ENCODE assay signal across 8 cellular contexts in genomic region chrX:55490121-55490520, GRCh38. TPM values are rescaled to one million over a fixed set of nuclear protein-coding genes. Genes with fewer than 3 reads are reported as not detected.
DNase-seq lines count a peak whose midpoint lies in the region; ATAC-seq and TF ChIP-seq lines count a peak whose summit lies in the region.

No MANE protein-coding gene starts in this region.

- no peaks in the 10 kb centered on the region for H3K36me3 ChIP-seq in HUES48 (ENCODE audit: control insufficient read depth, insufficient read depth, low read length)
- no peaks in the 10 kb centered on the region for H3K36me3 ChIP-seq in iPS-15b (ENCODE audit: control insufficient read depth, insufficient read depth, low read length)

- H3K4me1 Mint-ChIP-seq in stimulated activated naive B cell treated with anti-CD40 and anti-IgM and Interleukin-4, amounts not matched to agents 10 μg/mL and 1 μg/mL and 100 μg/mL, for 72 hours = no peaks in the 10 kb centered on the region

- H3K36me3 Mint-ChIP-seq in activated naive CD4-positive, alpha-beta T cell treated with anti-CD3 and anti-CD28 coated beads, Interleukin-2, amount 50 U/mL, for 72 hours = peaks cover 7 to 10% of the 10 kb centered on the region in 2 donors
- H3K36me3 Mint-ChIP-seq in stimulated activated naive B cell treated with anti-CD40 and anti-IgM and Interleukin-4, amounts not matched to agents 10 μg/mL and 1 μg/mL and 100 μg/mL, for 72 hours = peaks cover 2 to 3% of the 10 kb centered on the region in 2 donors

- ATAC-seq in activated naive CD4-positive, alpha-beta T cell treated with anti-CD3 and anti-CD28 coated beads, Interleukin-2, amount 50 U/mL, for 72 hours = no peak
- ATAC-seq in stimulated activated naive B cell treated with anti-CD40 and anti-IgM and Interleukin-4, amounts not matched to agents 10 μg/mL and 1 μg/mL and 100 μg/mL, for 72 hours (replicated peaks) = no peak
- no peak for ATAC-seq in GM21528 (IDR thresholded peaks at IDR 0.05; ENCODE audit: low FRiP score, unreplicated experiment)

- peaks cover 0 to 8% of the 10 kb centered on the region in 2 donors for H3K27me3 Mint-ChIP-seq in stimulated activated naive B cell treated with anti-CD40 and anti-IgM and Interleukin-4, amounts not matched to agents 10 μg/mL and 1 μg/mL and 100 μg/mL, for 72 hours

- peaks cover 39% of the 10 kb centered on the region for H3K9me3 ChIP-seq in HUES48 (ENCODE audit: control insufficient read depth, insufficient read depth, low read length)
- no peaks in the 10 kb centered on the region for H3K9me3 ChIP-seq in iPS-15b (ENCODE audit: control insufficient read depth, insufficient read depth, low read length)

- H3K4me1 ChIP-seq in HUES48 (ENCODE audit: control insufficient read depth, insufficient read depth, low read length) = no peaks in the 10 kb centered on the region
- H3K4me1 ChIP-seq in iPS-15b (ENCODE audit: control insufficient read depth, insufficient read depth, low read length) = no peaks in the 10 kb centered on the region

- TF ChIP-seq POLR2A in erythroblast (IDR thresholded peaks at IDR 0.05; ENCODE audit: low read length) = no peak

- no peak overlapping the region for H3K9ac ChIP-seq in HUES48 (ENCODE audit: low read depth, low read length)
- no peak overlapping the region for H3K9ac ChIP-seq in iPS-15b (ENCODE audit: low read depth, low read length)

- H3K27ac ChIP-seq in HUES48 (ENCODE audit: low read depth, low read length) = peak overlapping the region; percentile 59

- H3K27ac Mint-ChIP-seq in activated naive CD4-positive, alpha-beta T cell treated with anti-CD3 and anti-CD28 coated beads, Interleukin-2, amount 50 U/mL, for 72 hours = peak overlapping the region; percentile 65 to 98
- peak overlapping the region; percentile 98 for H3K27ac Mint-ChIP-seq in stimulated activated naive B cell treated with anti-CD40 and anti-IgM and Interleukin-4, amounts not matched to agents 10 μg/mL and 1 μg/mL and 100 μg/mL, for 72 hours

- no peak for DNase-seq in activated naive CD4-positive, alpha-beta T cell treated with anti-CD3 and anti-CD28 coated beads, Interleukin-2, amount 50 U/mL, for 72 hours (ENCODE audit: low spot score in 2 of 2)
- no peak for DNase-seq in stimulated activated naive B cell treated with anti-CD40 and anti-IgM and Interleukin-4, amounts not matched to agents 10 μg/mL and 1 μg/mL and 100 μg/mL, for 72 hours
- DNase-seq in occipital lobe (lab: John Stamatoyannopoulos, UW) = no peak
- no peak for DNase-seq in erythroblast (lab: John Stamatoyannopoulos, UW)
- DNase-seq in stimulated activated CD4-positive, alpha-beta T cell treated with anti-CD3 and anti-CD28 coated beads, Interleukin-12 subunit alpha, Interleukin-12 subunit beta, amount 100 ng/mL, for 4 hours = no peak

- no peaks in the 10 kb centered on the region for H3K9me3 Mint-ChIP-seq in activated naive CD4-positive, alpha-beta T cell treated with anti-CD3 and anti-CD28 coated beads, Interleukin-2, amount 50 U/mL, for 72 hours
- no peaks in the 10 kb centered on the region for H3K9me3 Mint-ChIP-seq in stimulated activated naive B cell treated with anti-CD40 and anti-IgM and Interleukin-4, amounts not matched to agents 10 μg/mL and 1 μg/mL and 100 μg/mL, for 72 hours

- peak overlapping the region; percentile 97 to 100 for H3K4me3 Mint-ChIP-seq in stimulated activated naive B cell treated with anti-CD40 and anti-IgM and Interleukin-4, amounts not matched to agents 10 μg/mL and 1 μg/mL and 100 μg/mL, for 72 hours

- H3K27me3 ChIP-seq in HUES48 (ENCODE audit: control insufficient read depth, insufficient read depth, low read length) = no peaks in the 10 kb centered on the region
- H3K27me3 ChIP-seq in iPS-15b (ENCODE audit: control insufficient read depth, insufficient read depth, low read length) = no peaks in the 10 kb centered on the region

- peak overlapping the region; percentile 83 for H3K4me3 ChIP-seq in HUES48 (ENCODE audit: low read depth, low read length)
- H3K4me3 ChIP-seq in iPS-15b (ENCODE audit: low read depth, low read length) = peak overlapping the region; percentile 70

RNA-seq across cellular contexts. Expression of gene USP51, which starts 0.5 kb away (rescaled TPM):
- total RNA-seq in activated naive CD4-positive, alpha-beta T cell treated with anti-CD3 and anti-CD28 coated beads, Interleukin-2, amount 50 U/mL, for 72 hours = 1 to 10 TPM; 1.9 to 3.9 TPM
- 6.9 TPM for total RNA-seq in occipital lobe

RNA-seq across cellular contexts. Expression of gene MAGEH1, which starts 38.2 kb away (rescaled TPM):
- total RNA-seq in activated naive CD4-positive, alpha-beta T cell treated with anti-CD3 and anti-CD28 coated beads, Interleukin-2, amount 50 U/mL, for 72 hours = 10 to 100 TPM; 18.1 to 24.3 TPM
- 115 TPM for total RNA-seq in occipital lobe
